8 cellular contexts compared by ENCODE assay signal in genomic region chr7:76234931-76235441, GRCh38. TPM values are rescaled to one million over a fixed set of nuclear protein-coding genes. Genes with fewer than 3 reads are reported as not detected.
A peak's percentile ranks its signal among the peaks of the same experiment; 100 is the strongest.
DNase-seq lines count a peak whose midpoint lies in the region; ATAC-seq and TF ChIP-seq lines count a peak whose summit lies in the region.

No MANE protein-coding gene starts in this region.

- H2BK5ac ChIP-seq in trophoblast cell (ENCODE audit: low read depth, low read length, poor library complexity) = no peak overlapping the region

- TF ChIP-seq CTCF in RWPE2 (IDR thresholded peaks at IDR 0.05; ENCODE audit: poor library complexity, severe bottlenecking) (no peak), gastroesophageal sphincter (IDR thresholded peaks at IDR 0.05) (no peak)

- H3K9me3 ChIP-seq in RWPE2 (ENCODE audit: severe bottlenecking) (no peaks in the 10 kb centered on the region), gastroesophageal sphincter (no peaks in the 10 kb centered on the region), trophoblast cell (ENCODE audit: insufficient read depth, low read depth, low read length) (peaks cover 2% of the 10 kb centered on the region), thymus (ENCODE audit: control insufficient read depth) (no peaks in the 10 kb centered on the region)

- no peak overlapping the region for H4K91ac ChIP-seq in trophoblast cell (ENCODE audit: low read depth, low read length)

- peak; percentile 68 for DNase-seq in CMK (ENCODE audit: low read depth)
- peak; percentile 86 for DNase-seq in RWPE2 (ENCODE audit: low spot score)
- DNase-seq in activated naive CD4-positive, alpha-beta T cell treated with Interleukin-2 at 50 U/mL for 16 hours = peak; percentile 76
- DNase-seq in trophoblast cell = peak; percentile 37 to 49

- H3K14ac ChIP-seq in trophoblast cell (ENCODE audit: low read length) = no peak overlapping the region

- ATAC-seq in HG02852 (IDR thresholded peaks at IDR 0.05; ENCODE audit: unreplicated experiment) (peak; percentile 62), RWPE2 (ENCODE audit: low read depth) (peak; percentile 92), gastroesophageal sphincter (peak; percentile 63), HG03025 (IDR thresholded peaks at IDR 0.05; ENCODE audit: low FRiP score, unreplicated experiment) (no peak)

- no peak overlapping the region for H4K12ac ChIP-seq in trophoblast cell (ENCODE audit: low read depth, low read length)

- H3K4me3 ChIP-seq in RWPE2 (ENCODE audit: severe bottlenecking) (peak overlapping the region; percentile 11), gastroesophageal sphincter (peak overlapping the region in 1 of 2 donors; percentile 33), trophoblast cell (ENCODE audit: low read depth, low read length) (peak overlapping the region; percentile 10), thymus (ENCODE audit: low read length) (peak overlapping the region; percentile 14)

- H3K79me1 ChIP-seq in trophoblast cell (ENCODE audit: low read length) = no peaks in the 10 kb centered on the region

- no peaks in the 10 kb centered on the region for H3K36me3 ChIP-seq in RWPE2 (ENCODE audit: low read depth)
- H3K36me3 ChIP-seq in gastroesophageal sphincter = no peaks in the 10 kb centered on the region
- no peaks in the 10 kb centered on the region for H3K36me3 ChIP-seq in trophoblast cell (ENCODE audit: control insufficient read depth in 1 of 2, insufficient read depth in 2 of 2, low read length in 2 of 2)
- no peaks in the 10 kb centered on the region for H3K36me3 ChIP-seq in thymus (ENCODE audit: control insufficient read depth, insufficient read depth)

- H2AFZ ChIP-seq in trophoblast cell (ENCODE audit: insufficient read depth, low read length, poor library complexity) = peak overlapping the region; percentile 77

- no peak overlapping the region for H4K8ac ChIP-seq in trophoblast cell (ENCODE audit: low read depth, low read length)

- TF ChIP-seq POLR2A in gastroesophageal sphincter (IDR thresholded peaks at IDR 0.05) = no peak

- H3K4me1 ChIP-seq in RWPE2 (ENCODE audit: insufficient read depth, poor library complexity, severe bottlenecking) = no peaks in the 10 kb centered on the region
- peaks cover 0 to 8% (median 4%) of the 10 kb centered on the region in 3 donors for H3K4me1 ChIP-seq in gastroesophageal sphincter
- peaks cover 2 to 5% of the 10 kb centered on the region in 2 experiments for H3K4me1 ChIP-seq in trophoblast cell (ENCODE audit: control insufficient read depth in 1 of 2, insufficient read depth in 2 of 2, low read length in 2 of 2)
- H3K4me1 ChIP-seq in thymus (ENCODE audit: control insufficient read depth, insufficient read depth, low read length) = peaks cover 5% of the 10 kb centered on the region

- peak overlapping the region; percentile 72 for H3K4me2 ChIP-seq in trophoblast cell (ENCODE audit: low read length)

- H3K27ac ChIP-seq in RWPE2 (ENCODE audit: poor library complexity, severe bottlenecking) = no peak overlapping the region
- H3K27ac ChIP-seq in gastroesophageal sphincter = no peak overlapping the region
- H3K27ac ChIP-seq in trophoblast cell (ENCODE audit: low read depth, low read length) = no peak overlapping the region
- no peak overlapping the region for H3K27ac ChIP-seq in thymus (ENCODE audit: low read depth)

- H3K27me3 ChIP-seq in RWPE2 (ENCODE audit: insufficient read depth, poor library complexity, severe bottlenecking) = no peaks in the 10 kb centered on the region
- peaks cover 92% of the 10 kb centered on the region for H3K27me3 ChIP-seq in gastroesophageal sphincter
- H3K27me3 ChIP-seq in trophoblast cell (ENCODE audit: insufficient read depth, low read length) = no peaks in the 10 kb centered on the region
- peaks cover 5% of the 10 kb centered on the region for H3K27me3 ChIP-seq in thymus (ENCODE audit: control insufficient read depth, insufficient read depth)

- no peak overlapping the region for H3K4ac ChIP-seq in trophoblast cell (ENCODE audit: low read depth, low read length)

- H2AK5ac ChIP-seq in trophoblast cell (ENCODE audit: low read length) = no peak overlapping the region

- 0% methylated on average over 2 to 3 of the region's 48 CpGs for WGBS in gastroesophageal sphincter (ENCODE audit: low coverage in 1 of 2), 2 donors
- no CpG with 5 or more reads among the region's 48 CpGs for WGBS in trophoblast cell (ENCODE audit: extremely low coverage, insufficient coverage, insufficient read length)
- WGBS in thymus = 7% methylated on average over 48 of the region's 48 CpGs

- H3K18ac ChIP-seq in trophoblast cell (ENCODE audit: low read length) = no peak overlapping the region

- no peak for TF ChIP-seq EP300 in gastroesophageal sphincter (IDR thresholded peaks at IDR 0.05)

- no peak overlapping the region for H2BK12ac ChIP-seq in trophoblast cell (ENCODE audit: low read length)

- H2BK120ac ChIP-seq in trophoblast cell (ENCODE audit: insufficient read depth, low read length, poor library complexity) = no peak overlapping the region

- H3K79me2 ChIP-seq in trophoblast cell (ENCODE audit: control insufficient read depth, insufficient read depth, low read length, poor library complexity) = no peaks in the 10 kb centered on the region

- H3K23ac ChIP-seq in trophoblast cell (ENCODE audit: low read length) = no peak overlapping the region

- no peak overlapping the region for H3K9ac ChIP-seq in trophoblast cell (ENCODE audit: low read length)

RNA-seq across cellular contexts. Expression of gene SRRM3, which starts 33.3 kb away (rescaled TPM):
- 1 to 10 TPM; 1.6 to 4.1 (median 2.8) TPM for total RNA-seq in gastroesophageal sphincter
- polyA plus RNA-seq in trophoblast cell (2013) = 2.6 and 2.8 TPM in 2 replicates
- 1.4 TPM for polyA plus RNA-seq in thymus
